18 cellular contexts compared by ENCODE assay signal in the genomic region with DNA sequence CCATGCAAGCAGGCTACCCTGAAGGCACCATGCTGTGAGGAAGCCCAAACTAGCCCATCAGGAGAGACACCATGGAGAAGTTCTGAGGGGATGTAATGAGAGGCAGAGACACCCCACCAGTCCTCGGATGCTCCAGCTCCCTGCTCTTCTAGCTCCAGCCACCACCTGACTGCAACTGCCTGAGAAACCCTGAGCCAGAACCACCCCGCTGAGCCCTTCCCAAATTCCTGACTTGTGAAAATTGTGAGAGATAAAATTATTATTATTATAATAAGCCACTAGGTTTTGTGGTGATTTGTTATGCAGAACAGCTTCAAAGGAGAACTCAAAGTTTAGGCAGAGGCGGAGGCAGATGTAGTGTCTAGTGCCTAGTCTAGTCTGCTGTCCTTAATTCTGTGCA.
A peak's percentile ranks its signal among the peaks of the same experiment; 100 is the strongest.
DNase-seq lines count a peak whose midpoint lies in the region; ATAC-seq, FAIRE-seq and TF ChIP-seq lines count a peak whose summit lies in the region.
"Had no signal": no experiment of that assay in that cellular context is flagged by ENCODE, and none has a peak within 500 bp of the region (broad histone marks: within the 10 kb centered on the region; RNA-seq: fewer than 3 reads in every experiment).

No MANE protein-coding gene starts in this region.

- no peak for FAIRE-seq in kidney (lab: Jason Lieb, UNC)
- FAIRE-seq: GM12891, GM18507, H54 had no signal

- H3K27me3 ChIP-seq in neuronal stem cell (ENCODE audit: control insufficient read depth in 3 of 3, insufficient read depth in 3 of 3, low read depth in 1 of 3, low read length in 3 of 3) (no peaks in the 10 kb centered on the region), smooth muscle cell (ENCODE audit: low read depth) (no peaks in the 10 kb centered on the region)

- H3K4me3 ChIP-seq in HEK293 (ENCODE audit: low read depth, low read length) (no peak overlapping the region), NB4 (ENCODE audit: low read depth, low read length) (no peak overlapping the region), neuronal stem cell (ENCODE audit: low read length in 2 of 2) (no peak overlapping the region), smooth muscle cell (no peak overlapping the region), kidney (ENCODE audit: low read length in 2 of 2) (no peak overlapping the region)
- H3K4me3 ChIP-seq: HAP-1 had no signal

- H2AFZ ChIP-seq in neuronal stem cell (ENCODE audit: low read length), result no peak overlapping the region
- H2AFZ ChIP-seq in smooth muscle cell (ENCODE audit: low read depth), result no peak overlapping the region

- H3K4me1 ChIP-seq in HEK293 (ENCODE audit: control insufficient read depth, insufficient read depth, low read length) (no peaks in the 10 kb centered on the region), neuronal stem cell (ENCODE audit: control insufficient read depth in 2 of 2, insufficient read depth in 1 of 2, low read depth in 1 of 2, low read length in 2 of 2) (peaks cover 8 to 18% of the 10 kb centered on the region in 2 donors), smooth muscle cell (ENCODE audit: low read depth) (peaks cover 18% of the 10 kb centered on the region), kidney (ENCODE audit: control insufficient read depth in 1 of 2, insufficient read depth in 1 of 2, low read depth in 1 of 2, low read length in 2 of 2) (peaks cover 0 to 4% of the 10 kb centered on the region in 2 donors)
- H3K4me1 ChIP-seq: HAP-1 had no signal

- WGBS in neuronal stem cell (ENCODE audit: extremely low coverage in 2 of 2, insufficient read length in 2 of 2, insufficient replicate concordance in 1 of 2), 2 donors, result no CpG with 5 or more reads among the region's 3 CpGs
- WGBS in smooth muscle cell (ENCODE audit: low lambda C conversion rate), result 95% methylated on average over 3 of the region's 3 CpGs

- H3K36me3 ChIP-seq in HEK293 (ENCODE audit: control insufficient read depth in 2 of 2, insufficient read depth in 1 of 2, low read length in 2 of 2) (no peaks in the 10 kb centered on the region), neuronal stem cell (replicated peaks in 1 of 2; ENCODE audit: control insufficient read depth in 2 of 2, insufficient read depth in 2 of 2, low read length in 2 of 2) (no peaks in the 10 kb centered on the region), smooth muscle cell (ENCODE audit: low read depth) (no peaks in the 10 kb centered on the region), kidney (ENCODE audit: control insufficient read depth in 1 of 2, insufficient read depth in 2 of 2, low read length in 2 of 2) (no peaks in the 10 kb centered on the region)
- H3K36me3 ChIP-seq: HAP-1 had no signal

- H3K18ac ChIP-seq in neuronal stem cell (ENCODE audit: low read length), result no peak overlapping the region

- no peak for ATAC-seq in HG02571 (IDR thresholded peaks at IDR 0.05; ENCODE audit: unreplicated experiment)

- H2BK12ac ChIP-seq in neuronal stem cell (ENCODE audit: low read length), result no peak overlapping the region

- H3K79me2 ChIP-seq in smooth muscle cell (ENCODE audit: low read depth), result no peaks in the 10 kb centered on the region

- H2BK5ac ChIP-seq in neuronal stem cell (ENCODE audit: low read length), result no peak overlapping the region

- H3K4me2 ChIP-seq in neuronal stem cell (ENCODE audit: insufficient read depth, low read length, poor library complexity, severe bottlenecking) (no peak overlapping the region), smooth muscle cell (no peak overlapping the region)

- no peak overlapping the region for H2BK120ac ChIP-seq in neuronal stem cell (ENCODE audit: low read depth, low read length)

- H3F3A ChIP-seq in smooth muscle cell (ENCODE audit: low read depth), result peaks cover 5% of the 10 kb centered on the region

- no peak for TF ChIP-seq POLR2A in NB4 (IDR thresholded peaks at IDR 0.05; ENCODE audit: extremely low read depth, insufficient read length)

- CTCF ChIA-PET in HEK293 (lab: Yijun Ruan, JAX), result interaction anchor here (0.7 kb wide), 1 partner anchor 459 kb away, joined by 3 read pairs; no protein-coding TSS in a partner anchor

- H3K27ac ChIP-seq in HEK293 (ENCODE audit: extremely low read depth, low read depth, low read length) (no peak overlapping the region), neuronal stem cell (replicated peaks; ENCODE audit: low read length) (no peak overlapping the region), smooth muscle cell (ENCODE audit: low read depth) (no peak overlapping the region), kidney (ENCODE audit: low read depth in 2 of 2, low read length in 2 of 2) (no peak overlapping the region)

- TF ChIP-seq CTCF in HEK293 (tag by site-specific recombination; IDR thresholded peaks at IDR 0.05) (no peak), NB4 (IDR thresholded peaks at IDR 0.05; ENCODE audit: low read depth, low read length) (no peak), smooth muscle cell (IDR thresholded peaks at IDR 0.05; ENCODE audit: borderline replicate concordance, insufficient read depth, poor library complexity, severe bottlenecking) (no peak), kidney (IDR thresholded peaks at IDR 0.05; ENCODE audit: borderline replicate concordance, extremely low read depth, insufficient read depth) (no peak)

- no peaks in the 10 kb centered on the region for H3K79me1 ChIP-seq in neuronal stem cell (ENCODE audit: low read depth, low read length)

- H3K9me3 ChIP-seq in HEK293 (ENCODE audit: control insufficient read depth, insufficient read depth, low read depth, low read length), result no peaks in the 10 kb centered on the region
- peaks cover 0 to 2% of the 10 kb centered on the region in 2 donors for H3K9me3 ChIP-seq in neuronal stem cell (replicated peaks in 1 of 2; ENCODE audit: control insufficient read depth in 2 of 2, insufficient read depth in 1 of 2, low read depth in 1 of 2, low read length in 2 of 2)
- no peaks in the 10 kb centered on the region for H3K9me3 ChIP-seq in smooth muscle cell (replicated peaks; ENCODE audit: low read depth)
- no peaks in the 10 kb centered on the region for H3K9me3 ChIP-seq in kidney (ENCODE audit: control insufficient read depth in 1 of 2, low read length in 2 of 2)
- H3K9me3 ChIP-seq: HAP-1 had no signal

- H4K20me1 ChIP-seq in smooth muscle cell (ENCODE audit: low read depth), result no peaks in the 10 kb centered on the region

- H3K9ac ChIP-seq in neuronal stem cell (ENCODE audit: low read depth, low read length, poor library complexity) (peak overlapping the region; percentile 33), smooth muscle cell (ENCODE audit: low read depth) (no peak overlapping the region), kidney (ENCODE audit: low read length in 2 of 2) (no peak overlapping the region)

- H3K4ac ChIP-seq in neuronal stem cell (ENCODE audit: low read length), result no peak overlapping the region

- intact Hi-C loops in kidney (cut with DNase I), result no loop called here

- no peak overlapping the region for H4K8ac ChIP-seq in neuronal stem cell (ENCODE audit: low read depth, low read length)

- H3K14ac ChIP-seq in neuronal stem cell (ENCODE audit: low read length), result no peak overlapping the region

- DNase-seq in NB4 (ENCODE audit: low read depth), result peak; percentile 28
- no peak for DNase-seq in neuronal stem cell (ENCODE audit: low spot score)
- no peak for DNase-seq in smooth muscle cell (lab: John Stamatoyannopoulos, UW; ENCODE audit: unreplicated experiment)
- DNase-seq in kidney, result no peak
- DNase-seq: C1 segment of cervical spinal cord; Calu3; CD4-positive, alpha-beta memory T cell; COR-L47; DMS53; DMS79 treated with DMSO at 0.1 percent for 48 hours; GF-D8; GOT3 had no signal

- POLR2A ChIA-PET in HEK293 (lab: Yijun Ruan, JAX), result no interaction called here

- H3K23ac ChIP-seq in neuronal stem cell (ENCODE audit: low read depth, low read length, poor library complexity), result no peak overlapping the region

- H4K91ac ChIP-seq in neuronal stem cell (ENCODE audit: low read depth, low read length, poor library complexity), result no peak overlapping the region

- peak overlapping the region; percentile 46 for H2AK5ac ChIP-seq in neuronal stem cell (ENCODE audit: low read depth, low read length)

- peak overlapping the region; percentile 53 for H2BK15ac ChIP-seq in neuronal stem cell (ENCODE audit: low read length)

TF ChIP-seq in HEK293, 187 proteins besides CTCF, POLR2A, EP300 and RAD21 (continues in another document):
- TF ChIP-seq ZIC2 (tag by site-specific recombination; IDR thresholded peaks at IDR 0.05), result peak; percentile 31; the same call in 1 of the 2 replicates
- TF ChIP-seq ZNF830 (tag by site-specific recombination; IDR thresholded peaks at IDR 0.05; ENCODE audit: low read depth), result no peak
- TF ChIP-seq ZNF701 (tag by site-specific recombination; IDR thresholded peaks at IDR 0.05), result no peak
- no peak for TF ChIP-seq PRDM10 (tag by site-specific recombination; IDR thresholded peaks at IDR 0.05)
